ENCODE assay signal across 8 cellular contexts in the genomic region with DNA sequence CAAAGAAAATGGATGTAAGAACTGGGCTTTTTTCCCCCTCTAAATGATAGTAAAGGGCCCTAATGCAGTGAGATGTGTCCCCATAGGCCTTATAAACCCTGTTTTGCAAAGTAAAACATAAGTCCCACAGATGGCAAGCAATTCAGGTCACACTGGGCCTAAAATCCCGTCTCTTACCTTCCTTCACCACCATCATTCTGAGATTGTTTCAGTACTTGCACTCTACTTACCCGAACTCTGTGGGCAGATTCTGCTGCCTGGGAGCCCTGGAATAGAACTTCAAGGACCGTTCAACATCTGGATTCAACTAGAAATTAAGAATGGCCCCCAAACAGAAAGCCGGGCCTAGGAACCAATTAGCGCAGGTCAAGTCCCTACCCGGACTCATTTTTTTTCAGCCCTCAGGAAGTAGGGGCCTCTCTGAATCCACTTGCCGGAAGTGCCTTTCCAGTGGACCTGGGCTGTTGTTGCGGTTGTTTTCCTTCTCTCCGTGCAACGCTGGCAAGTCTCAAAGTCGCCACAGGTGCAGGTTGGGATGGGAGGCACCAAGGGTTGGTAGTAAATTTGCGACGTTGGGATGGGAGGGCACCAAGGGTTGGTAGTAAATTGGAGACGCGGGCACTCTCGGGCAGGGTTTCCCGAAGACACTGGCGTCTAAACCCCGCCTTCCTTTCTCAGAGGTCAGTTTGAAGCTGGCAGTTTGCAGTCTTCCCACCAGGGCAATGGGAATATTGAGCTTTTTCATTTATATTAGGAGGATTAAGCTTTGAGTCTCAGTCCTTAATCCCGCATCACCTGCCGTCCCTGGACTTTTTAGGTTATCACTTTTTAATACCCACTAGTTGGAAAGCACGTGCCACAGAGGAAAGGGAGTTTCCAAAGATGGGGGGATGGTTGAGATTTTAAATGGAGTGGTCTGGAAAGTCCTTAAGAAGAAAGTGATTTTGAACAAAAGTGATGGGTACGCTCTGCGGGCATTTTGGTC. TPM values are rescaled to one million over a fixed set of nuclear protein-coding genes. Genes with fewer than 3 reads are reported as not detected.
DNase-seq lines count a peak whose midpoint lies in the region; ATAC-seq and TF ChIP-seq lines count a peak whose summit lies in the region.

A gene with protein sequence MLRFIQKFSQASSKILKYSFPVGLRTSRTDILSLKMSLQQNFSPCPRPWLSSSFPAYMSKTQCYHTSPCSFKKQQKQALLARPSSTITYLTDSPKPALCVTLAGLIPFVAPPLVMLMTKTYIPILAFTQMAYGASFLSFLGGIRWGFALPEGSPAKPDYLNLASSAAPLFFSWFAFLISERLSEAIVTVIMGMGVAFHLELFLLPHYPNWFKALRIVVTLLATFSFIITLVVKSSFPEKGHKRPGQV (plus strand): TSS at position 429 of the 985 bp plus-strand sequence. CDS start 2,888 bp downstream, outside the sequence.

- H3K27ac ChIP-seq in upper lobe of left lung: peak within 1 kb of the TSS; percentile 96 to 98 (median 97)

- TF ChIP-seq CTCF in upper lobe of left lung (IDR thresholded peaks at IDR 0.05): peak in 4 of 6 experiments; percentile 27 to 54 (median 36)

- DNase-seq in activated gamma-delta T cell treated with Interleukin-2 at 50 U/mL for 16 hours (peak; percentile 72), activated gamma-delta T cell (lab: John Stamatoyannopoulos, UW) (no peak), NCI-H1694 (lab: John Stamatoyannopoulos, UW) (peak; percentile 86), T-helper 1 cell (peak; percentile 38 to 88 (median 62)), amniotic epithelial cell (ENCODE audit: low read depth) (peak; percentile 92), left cardiac atrium (peak; percentile 69), posterior vena cava (ENCODE audit: low spot score) (peak; percentile 85), upper lobe of left lung (peak in 1 of 2 donors; percentile 74)

- H3K4me1 ChIP-seq in upper lobe of left lung: peaks cover 30 to 41% (median 34%) of the 10 kb centered on the region in 4 donors

- no peaks in the 10 kb centered on the region for H3K27me3 ChIP-seq in upper lobe of left lung

- peak in 2 of 4 donors; percentile 19 to 56 for TF ChIP-seq POLR2A in upper lobe of left lung (IDR thresholded peaks at IDR 0.05)

- peak; percentile 50 to 59 for ATAC-seq in left cardiac atrium
- peak; percentile 81 to 82 for ATAC-seq in upper lobe of left lung (ENCODE audit: low FRiP score in 2 of 2)

- H3K4me3 ChIP-seq in upper lobe of left lung: peak within 1 kb of the TSS; percentile 58 to 94 (median 72)

- H3K9me3 ChIP-seq in upper lobe of left lung: no peaks in the 10 kb centered on the region

- H3K36me3 ChIP-seq in upper lobe of left lung: peaks cover 0 to 23% (median 8%) of the 10 kb centered on the region in 4 donors

- no peak for TF ChIP-seq EP300 in upper lobe of left lung (IDR thresholded peaks at IDR 0.05)

- intact Hi-C loops in left cardiac atrium (cut with DNase I) (no loop called here), posterior vena cava (cut with DNase I) (no loop called here)

- WGBS in upper lobe of left lung, 2 donors: 1 to 2% methylated on average over 22 to 24 of the region's 24 CpGs

RNA-seq across cellular contexts. Expression of the gene that starts here (rescaled TPM):
- total RNA-seq in left cardiac atrium: 10 to 100 TPM; 19.2 to 19.7 TPM
- 10 to 100 TPM; 10.5 to 12.6 TPM for total RNA-seq in posterior vena cava
- 10 to 100 TPM in 4 of 6 donors, 1 to 10 TPM in 2; 2.7 to 28.3 (median 14.9) TPM for total RNA-seq in upper lobe of left lung
